2 cellular contexts compared by ENCODE assay signal in the genomic region with DNA sequence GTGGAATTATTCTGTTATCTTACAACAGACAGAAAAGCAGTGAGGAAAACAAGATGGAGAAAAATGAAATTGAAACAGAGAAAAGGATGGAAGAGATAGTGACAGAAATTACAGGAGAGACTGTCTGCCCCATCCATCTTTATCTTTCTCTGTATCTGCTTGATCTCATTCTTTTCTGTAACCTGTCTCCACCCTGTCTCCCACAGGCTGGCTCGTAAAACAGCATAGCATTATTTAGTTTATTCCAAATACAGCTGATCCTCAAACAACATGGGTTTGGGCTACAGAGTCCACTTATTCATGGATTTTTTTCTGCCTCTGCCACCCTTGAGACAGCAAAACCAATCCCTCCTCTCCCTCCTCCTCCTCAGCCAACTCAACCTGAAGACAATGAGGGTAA.
TF ChIP-seq lines count a peak whose summit lies in the region.

No MANE protein-coding gene starts in this region.

TF ChIP-seq in liver, 16 proteins besides CTCF, POLR2A, EP300 and RAD21 (continued from another document):
- no peak for TF ChIP-seq REST (IDR thresholded peaks at IDR 0.05)
- no peak for TF ChIP-seq HNF4A (conservative IDR thresholded peaks at IDR 0.05)
- TF ChIP-seq, protein P1, sequence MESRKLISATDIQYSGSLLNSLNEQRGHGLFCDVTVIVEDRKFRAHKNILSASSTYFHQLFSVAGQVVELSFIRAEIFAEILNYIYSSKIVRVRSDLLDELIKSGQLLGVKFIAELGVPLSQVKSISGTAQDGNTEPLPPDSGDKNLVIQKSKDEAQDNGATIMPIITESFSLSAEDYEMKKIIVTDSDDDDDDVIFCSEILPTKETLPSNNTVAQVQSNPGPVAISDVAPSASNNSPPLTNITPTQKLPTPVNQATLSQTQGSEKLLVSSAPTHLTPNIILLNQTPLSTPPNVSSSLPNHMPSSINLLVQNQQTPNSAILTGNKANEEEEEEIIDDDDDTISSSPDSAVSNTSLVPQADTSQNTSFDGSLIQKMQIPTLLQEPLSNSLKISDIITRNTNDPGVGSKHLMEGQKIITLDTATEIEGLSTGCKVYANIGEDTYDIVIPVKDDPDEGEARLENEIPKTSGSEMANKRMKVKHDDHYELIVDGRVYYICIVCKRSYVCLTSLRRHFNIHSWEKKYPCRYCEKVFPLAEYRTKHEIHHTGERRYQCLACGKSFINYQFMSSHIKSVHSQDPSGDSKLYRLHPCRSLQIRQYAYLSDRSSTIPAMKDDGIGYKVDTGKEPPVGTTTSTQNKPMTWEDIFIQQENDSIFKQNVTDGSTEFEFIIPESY (IDR thresholded peaks at IDR 0.05) = no peak
- TF ChIP-seq MAX (IDR thresholded peaks at IDR 0.05) = no peak

TF ChIP-seq in HepG2, 621 proteins besides CTCF, POLR2A, EP300 and RAD21 (continued from another document):
- no peak for TF ChIP-seq IRX3 (CRISPR knock-in tag; IDR thresholded peaks at IDR 0.05; ENCODE audit: borderline replicate concordance, low read depth)
TF ChIP-seq in HepG2: peak in this region for 0.
